32 cellular contexts compared by ENCODE assay signal in genomic region chr2:215940645-215941184, GRCh38.
"Had no signal": no experiment of that assay in that cellular context is flagged by ENCODE, and none has a peak within 500 bp of the region (broad histone marks: within the 10 kb centered on the region; RNA-seq: fewer than 3 reads in every experiment).

No MANE protein-coding gene starts in this region.

- H3K9me3 ChIP-seq: adrenal gland, body of pancreas, breast epithelium had no signal

- H3K27ac Mint-ChIP-seq: activated CD4-positive, alpha-beta T cell treated with anti-CD3 and anti-CD28 coated beads for 36 hours; activated CD4-positive, alpha-beta T cell treated with anti-CD3 and anti-CD28 coated beads, Interleukin-2, amount 10 ng/mL, durations not matched to agents 7 days and 5 days; activated CD8-positive, alpha-beta T cell treated with anti-CD3 and anti-CD28 coated beads, Interleukin-2, amount 10 ng/mL, durations not matched to agents 7 days and 5 days; activated naive CD4-positive, alpha-beta T cell treated with anti-CD3 and anti-CD28 coated beads, Interleukin-2, amount 50 U/mL, for 24 hours; activated naive CD8-positive, alpha-beta T cell treated with anti-CD3 and anti-CD28 coated beads, Interleukin-2, amount 10 ng/mL, durations not matched to agents 7 days and 5 days; activated T-cell treated with anti-CD3 and anti-CD28 coated beads, Interleukin-2, amount 50 U/mL, for 24 hours; activated T-helper 2 cell treated with anti-CD3 and anti-CD28 coated beads, Interferon-gamma antibody, Interleukin-2, Interleukin-4, amounts not matched to agents 10 μg/mL and 5 μg/mL and 100 μg/mL, durations not matched to agents 14 hours and 24 hours and 36 hours; T-cell had no signal

- H3K27me3 Mint-ChIP-seq: activated CD4-positive, alpha-beta T cell treated with anti-CD3 and anti-CD28 coated beads for 36 hours; activated CD4-positive, alpha-beta T cell treated with anti-CD3 and anti-CD28 coated beads, Interleukin-2, amount 10 ng/mL, durations not matched to agents 7 days and 5 days; activated naive CD4-positive, alpha-beta T cell treated with anti-CD3 and anti-CD28 coated beads, Interleukin-2, amount 50 U/mL, for 24 hours; activated naive CD8-positive, alpha-beta T cell treated with anti-CD3 and anti-CD28 coated beads, Interleukin-2, amount 10 ng/mL, durations not matched to agents 7 days and 5 days; activated T-cell treated with anti-CD3 and anti-CD28 coated beads, Interleukin-2, amount 50 U/mL, for 24 hours; T-cell had no signal

- DNase-seq: activated CD4-positive, alpha-beta T cell treated with anti-CD3 and anti-CD28 coated beads for 36 hours; activated CD4-positive, alpha-beta T cell treated with anti-CD3 and anti-CD28 coated beads, Interleukin-2, amount 10 ng/mL, durations not matched to agents 7 days and 5 days; activated CD4-positive, alpha-beta T cell treated with anti-CD3 and anti-CD28 coated beads, Interleukin-2, amount 50 U/mL, for 48 hours; activated CD8-positive, alpha-beta T cell treated with anti-CD3 and anti-CD28 coated beads, Interleukin-2, amount 10 ng/mL, durations not matched to agents 7 days and 5 days; activated gamma-delta T cell; activated naive CD4-positive, alpha-beta T cell treated with Interleukin-2 at 50 U/mL for 16 hours; activated naive CD8-positive, alpha-beta T cell treated with anti-CD3 and anti-CD28 coated beads, Interleukin-2, amount 10 ng/mL, durations not matched to agents 7 days and 5 days; activated T-cell treated with anti-CD3 and anti-CD28 coated beads, Interleukin-2, amount 50 U/mL, for 24 hours; adrenal gland; body of pancreas; NCI-H1092 treated with DMSO at 0.1 percent for 48 hours; NCI-H1417 treated with DMSO at 0.1 percent for 48 hours; NCI-H187 treated with DMSO at 0.1 percent for 48 hours; NCI-H2081; NCI-H2171 treated with DMSO at 0.1 percent for 48 hours; NCI-H2227 treated with DMSO at 0.1 percent for 48 hours; NCI-H446; NCI-H510A treated with DMSO at 0.1 percent for 48 hours; NCI-H526 treated with DMSO at 0.1 percent for 48 hours; NCI-H82; SIG-M5; T-cell; T-helper 2 cell; T-helper 9 cell had no signal

- ATAC-seq: activated CD4-positive, alpha-beta T cell treated with anti-CD3 and anti-CD28 coated beads for 36 hours; activated CD4-positive, CD25-positive, alpha-beta regulatory T cell treated with anti-CD3 and anti-CD28 coated beads, Interleukin-2, amount 50 U/mL, for 24 hours; activated CD8-positive, alpha-beta T cell treated with anti-CD3 and anti-CD28 coated beads, Interleukin-2, amount 10 ng/mL, durations not matched to agents 7 days and 5 days; body of pancreas; Panc1; SK-N-SH treated with all-trans-retinoic acid at 6 μM for 48 hours; T-cell had no signal

- H3K4me3 Mint-ChIP-seq: activated CD4-positive, alpha-beta T cell treated with anti-CD3 and anti-CD28 coated beads for 36 hours; activated CD4-positive, alpha-beta T cell treated with anti-CD3 and anti-CD28 coated beads, Interleukin-2, amount 10 ng/mL, durations not matched to agents 7 days and 5 days; activated CD8-positive, alpha-beta T cell treated with anti-CD3 and anti-CD28 coated beads, Interleukin-2, amount 10 ng/mL, durations not matched to agents 7 days and 5 days; activated naive CD4-positive, alpha-beta T cell treated with anti-CD3 and anti-CD28 coated beads, Interleukin-2, amount 50 U/mL, for 24 hours; activated naive CD8-positive, alpha-beta T cell treated with anti-CD3 and anti-CD28 coated beads, Interleukin-2, amount 10 ng/mL, durations not matched to agents 7 days and 5 days; activated T-cell treated with anti-CD3 and anti-CD28 coated beads, Interleukin-2, amount 50 U/mL, for 24 hours; T-cell had no signal

- H3K4me3 ChIP-seq: adrenal gland, body of pancreas, breast epithelium had no signal

- FAIRE-seq: astrocyte, TTC549 had no signal

- H3K9me3 Mint-ChIP-seq: activated CD4-positive, alpha-beta T cell treated with anti-CD3 and anti-CD28 coated beads, Interleukin-2, amount 10 ng/mL, durations not matched to agents 7 days and 5 days; activated naive CD4-positive, alpha-beta T cell treated with anti-CD3 and anti-CD28 coated beads, Interleukin-2, amount 50 U/mL, for 24 hours; activated naive CD8-positive, alpha-beta T cell treated with anti-CD3 and anti-CD28 coated beads, Interleukin-2, amount 10 ng/mL, durations not matched to agents 7 days and 5 days; activated T-cell treated with anti-CD3 and anti-CD28 coated beads, Interleukin-2, amount 50 U/mL, for 24 hours; activated T-helper 2 cell treated with anti-CD3 and anti-CD28 coated beads, Interferon-gamma antibody, Interleukin-2, Interleukin-4, amounts not matched to agents 10 μg/mL and 5 μg/mL and 100 μg/mL, durations not matched to agents 14 hours and 24 hours and 36 hours; T-cell had no signal

- H3K4me1 Mint-ChIP-seq: activated CD4-positive, alpha-beta T cell treated with anti-CD3 and anti-CD28 coated beads for 36 hours; activated CD4-positive, alpha-beta T cell treated with anti-CD3 and anti-CD28 coated beads, Interleukin-2, amount 10 ng/mL, durations not matched to agents 7 days and 5 days; activated naive CD4-positive, alpha-beta T cell treated with anti-CD3 and anti-CD28 coated beads, Interleukin-2, amount 50 U/mL, for 24 hours; activated naive CD8-positive, alpha-beta T cell treated with anti-CD3 and anti-CD28 coated beads, Interleukin-2, amount 10 ng/mL, durations not matched to agents 7 days and 5 days; T-cell had no signal
